In genomic region chr2:169824373-169825333, GRCh38 we compare ENCODE assay signal across 8 cellular contexts. TPM values are rescaled to one million over a fixed set of nuclear protein-coding genes. Genes with fewer than 3 reads are reported as not detected.
A peak's percentile ranks its signal among the peaks of the same experiment; 100 is the strongest.
DNase-seq lines count a peak whose midpoint lies in the region; ATAC-seq and TF ChIP-seq lines count a peak whose summit lies in the region.

Gene METTL5 (minus strand): TSS chr2:169824905. CDS start chr2:169824597, 308 bp downstream.

- peak within 1 kb of the TSS; percentile 95 for H3K4me3 Mint-ChIP-seq in activated CD4-positive, alpha-beta T cell treated with anti-CD3 and anti-CD28 coated beads, Interleukin-2, amount 10 ng/mL, durations not matched to agents 24 days and 14 days

- H3K9me3 Mint-ChIP-seq in activated CD4-positive, alpha-beta T cell treated with anti-CD3 and anti-CD28 coated beads, Interleukin-2, amount 10 ng/mL, durations not matched to agents 24 days and 14 days, result no peaks in the 10 kb centered on the region

- H3K4me1 Mint-ChIP-seq in activated CD4-positive, alpha-beta T cell treated with anti-CD3 and anti-CD28 coated beads, Interleukin-2, amount 10 ng/mL, durations not matched to agents 24 days and 14 days, result peaks cover 44% of the 10 kb centered on the region

- intact Hi-C loops in activated CD4-positive, alpha-beta T cell treated with anti-CD3 and anti-CD28 coated beads, Interleukin-2, amount 10 ng/mL, durations not matched to agents 24 days and 14 days (cut with micrococcal nuclease), result loop anchor here (1.0 to 2.0 kb wide), 2 partner anchors 53 to 240 kb away; partner anchors contain the start of gene PPIG
- intact Hi-C loops in left colon (cut with DNase I, micrococcal nuclease), result loop anchor here in 1 of 2 donors (10.0 kb wide), 1 partner anchor 100 kb away; no protein-coding TSS in a partner anchor

- no peaks in the 10 kb centered on the region for H3K9me3 ChIP-seq in BE2C

- peak within 1 kb of the TSS; percentile 88 for H3K27ac Mint-ChIP-seq in activated CD4-positive, alpha-beta T cell treated with anti-CD3 and anti-CD28 coated beads, Interleukin-2, amount 10 ng/mL, durations not matched to agents 24 days and 14 days

- H3K36me3 ChIP-seq in BE2C, result no peaks in the 10 kb centered on the region

- H3K4me3 ChIP-seq in BE2C (ENCODE audit: low read depth, low read length), result peak within 1 kb of the TSS; percentile 76
- H3K4me3 ChIP-seq in coronary artery, result peak within 1 kb of the TSS; percentile 77

- TF ChIP-seq POLR2A in GM19099 (IDR thresholded peaks at IDR 0.05; ENCODE audit: extremely low read depth, insufficient read length, low read depth), result peak; percentile 93

- no peaks in the 10 kb centered on the region for H3K27me3 ChIP-seq in BE2C

- DNase-seq in BE2C (peak; percentile 80), NCI-H524 (lab: John Stamatoyannopoulos, UW) (peak; percentile 68 to 83), coronary artery (ENCODE audit: low spot score) (peak; percentile 84), left colon (peak; percentile 70 to 85)
- DNase-seq in activated CD4-positive, alpha-beta T cell treated with anti-CD3 and anti-CD28 coated beads, Interleukin-2, amount 10 ng/mL, durations not matched to agents 24 days and 14 days, result peak; percentile 95
- peak; percentile 78 for DNase-seq in stimulated activated CD4-positive, alpha-beta T cell treated with anti-CD3 and anti-CD28 coated beads, Interleukin-1b, Interleukin-23, amount 100 ng/mL, for 48 hours

- peaks cover 28% of the 10 kb centered on the region for H3K36me3 Mint-ChIP-seq in activated CD4-positive, alpha-beta T cell treated with anti-CD3 and anti-CD28 coated beads, Interleukin-2, amount 10 ng/mL, durations not matched to agents 24 days and 14 days (ENCODE audit: low read depth)

- peak; percentile 63 for TF ChIP-seq CTCF in BE2C (IDR thresholded peaks at IDR 0.05; ENCODE audit: low read depth, low read length)
- peak; percentile 90 for TF ChIP-seq CTCF in coronary artery (IDR thresholded peaks at IDR 0.05)

- ATAC-seq in HG03432 (IDR thresholded peaks at IDR 0.05; ENCODE audit: unreplicated experiment), result peak; percentile 73
- ATAC-seq in left colon, result peak; percentile 75

- H3K27me3 Mint-ChIP-seq in activated CD4-positive, alpha-beta T cell treated with anti-CD3 and anti-CD28 coated beads, Interleukin-2, amount 10 ng/mL, durations not matched to agents 24 days and 14 days, result no peaks in the 10 kb centered on the region

- H3K4me1 ChIP-seq in BE2C, result no peaks in the 10 kb centered on the region

- H3K27ac ChIP-seq in coronary artery, result peak within 1 kb of the TSS; percentile 68 to 86

RNA-seq across cellular contexts. Expression of gene METTL5, which starts in this region (rescaled TPM):
- polyA plus RNA-seq in BE2C (2012; ENCODE audit: insufficient read depth, insufficient read length, low read depth), result 21.4 TPM
- 99.7 and 102 TPM in 2 replicates for total RNA-seq in activated CD4-positive, alpha-beta T cell treated with anti-CD3 and anti-CD28 coated beads, Interleukin-2, amount 10 ng/mL, durations not matched to agents 24 days and 14 days
- total RNA-seq in left colon, result 10 to 100 TPM; 42.2 to 44.7 TPM

Comparison
In these comparisons a context has a peak if more than half of its experiments do, and no peak if none do; other contexts are left out.
1. Peak in every context shown above with its lines: DNase-seq, ATAC-seq, H3K4me3 ChIP-seq and H3K27ac ChIP-seq.